In the genomic region with DNA sequence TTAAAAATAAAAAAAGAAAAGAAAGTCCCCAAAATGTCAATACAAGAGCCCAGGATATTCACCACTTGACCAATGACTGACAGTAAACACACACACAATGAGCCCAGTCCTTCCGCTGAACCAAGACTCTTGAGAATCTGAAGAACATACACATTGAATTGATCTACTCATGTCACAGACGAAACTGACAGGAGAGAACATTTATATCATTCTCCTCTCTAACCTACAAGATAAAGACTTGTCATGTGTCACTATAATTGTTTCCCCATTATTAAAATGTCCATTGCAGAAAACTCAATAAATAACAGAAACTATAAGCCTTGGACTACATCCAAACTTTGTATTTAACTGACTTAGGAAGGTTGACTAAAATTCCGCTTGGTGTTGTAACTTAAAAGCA, we compare ENCODE assay signal across 8 cellular contexts.
"Had no signal": no experiment of that assay in that cellular context is flagged by ENCODE, and none has a peak within 500 bp of the region (broad histone marks: within the 10 kb centered on the region; RNA-seq: fewer than 3 reads in every experiment).

No MANE protein-coding gene starts in this region.

- DNase-seq: GM23248, GOT3, H7, HFFc6, KBM-7 had no signal

- H3K4me3 Mint-ChIP-seq: HFFc6, IgD-negative memory B cell had no signal

- ATAC-seq: HCT116, HepG2 had no signal

- H3K36me3 Mint-ChIP-seq: IgD-negative memory B cell had no signal

- H3K27ac Mint-ChIP-seq: HFFc6, IgD-negative memory B cell had no signal

- H3K9me3 Mint-ChIP-seq: HFFc6 had no signal
